Comparison of ENCODE assay signal across 8 cellular contexts in genomic region chr4:70705146-70705855, GRCh38. TPM values are rescaled to one million over a fixed set of nuclear protein-coding genes. Genes with fewer than 3 reads are reported as not detected.
A peak's percentile ranks its signal among the peaks of the same experiment; 100 is the strongest.
DNase-seq lines count a peak whose midpoint lies in the region; ATAC-seq lines count a peak whose summit lies in the region.

No MANE protein-coding gene starts in this region.

- peak overlapping the region; percentile 94 for H3K27ac Mint-ChIP-seq in activated T-cell treated with anti-CD3 and anti-CD28 coated beads, Interleukin-2, amount 50 U/mL, for 24 hours
- H3K27ac Mint-ChIP-seq in stimulated activated naive B cell treated with anti-CD40 and anti-IgM and Interleukin-4, amounts not matched to agents 10 μg/mL and 1 μg/mL and 100 μg/mL, for 72 hours: peak overlapping the region; percentile 97

- H3K27me3 ChIP-seq in esophagus (ENCODE audit: control insufficient read depth in 1 of 2, insufficient read depth in 2 of 2, low read length in 2 of 2): no peaks in the 10 kb centered on the region
- H3K27me3 ChIP-seq in muscle layer of duodenum (ENCODE audit: low read depth, low read length): no peaks in the 10 kb centered on the region

- peaks cover 32% of the 10 kb centered on the region for H3K4me1 Mint-ChIP-seq in activated T-cell treated with anti-CD3 and anti-CD28 coated beads, Interleukin-2, amount 50 U/mL, for 24 hours (ENCODE audit: low read depth)
- H3K4me1 Mint-ChIP-seq in stimulated activated naive B cell treated with anti-CD40 and anti-IgM and Interleukin-4, amounts not matched to agents 10 μg/mL and 1 μg/mL and 100 μg/mL, for 72 hours: peaks cover 23 to 31% of the 10 kb centered on the region in 2 donors

- H3K36me3 ChIP-seq in esophagus (ENCODE audit: control insufficient read depth in 2 of 2, insufficient read depth in 2 of 2, low read length in 1 of 2): no peaks in the 10 kb centered on the region
- H3K36me3 ChIP-seq in muscle layer of duodenum (ENCODE audit: control insufficient read depth in 1 of 2, insufficient read depth in 2 of 2, low read length in 2 of 2): no peaks in the 10 kb centered on the region

- peak overlapping the region; percentile 92 to 99 for H3K27ac ChIP-seq in esophagus (ENCODE audit: low read depth in 2 of 2, low read length in 1 of 2)
- peak overlapping the region; percentile 90 for H3K27ac ChIP-seq in muscle layer of duodenum (ENCODE audit: low read length)

- no peaks in the 10 kb centered on the region for H3K9me3 Mint-ChIP-seq in activated T-cell treated with anti-CD3 and anti-CD28 coated beads, Interleukin-2, amount 50 U/mL, for 24 hours
- no peaks in the 10 kb centered on the region for H3K9me3 Mint-ChIP-seq in stimulated activated naive B cell treated with anti-CD40 and anti-IgM and Interleukin-4, amounts not matched to agents 10 μg/mL and 1 μg/mL and 100 μg/mL, for 72 hours

- ATAC-seq in GM19438 (IDR thresholded peaks at IDR 0.05; ENCODE audit: low read depth, unreplicated experiment) (peak; percentile 61), HG03520 (IDR thresholded peaks at IDR 0.05; ENCODE audit: unreplicated experiment) (peak; percentile 57)
- peak; percentile 72 to 79 for ATAC-seq in stimulated activated naive B cell treated with anti-CD40 and anti-IgM and Interleukin-4, amounts not matched to agents 10 μg/mL and 1 μg/mL and 100 μg/mL, for 72 hours (replicated peaks)

- H3K27me3 Mint-ChIP-seq in activated T-cell treated with anti-CD3 and anti-CD28 coated beads, Interleukin-2, amount 50 U/mL, for 24 hours: no peaks in the 10 kb centered on the region
- H3K27me3 Mint-ChIP-seq in stimulated activated naive B cell treated with anti-CD40 and anti-IgM and Interleukin-4, amounts not matched to agents 10 μg/mL and 1 μg/mL and 100 μg/mL, for 72 hours: no peaks in the 10 kb centered on the region

- H3K9me3 ChIP-seq in esophagus (ENCODE audit: control insufficient read depth in 2 of 2, insufficient read depth in 1 of 2, low read depth in 1 of 2, low read length in 1 of 2) (no peaks in the 10 kb centered on the region), muscle layer of duodenum (ENCODE audit: control insufficient read depth in 1 of 2, low read length in 2 of 2) (no peaks in the 10 kb centered on the region)

- H3K4me1 ChIP-seq in esophagus (ENCODE audit: control insufficient read depth in 2 of 2, insufficient read depth in 2 of 2, low read length in 1 of 2): peaks cover 0 to 2% of the 10 kb centered on the region in 2 donors
- H3K4me1 ChIP-seq in muscle layer of duodenum (ENCODE audit: control insufficient read depth in 1 of 2, insufficient read depth in 2 of 2, low read length in 2 of 2): peaks cover 8 to 11% of the 10 kb centered on the region in 2 donors

- DNase-seq in COLO829 (ENCODE audit: low spot score): peak; percentile 49
- DNase-seq in OCI-M1 (lab: John Stamatoyannopoulos, UW): peak; percentile 83
- peak; percentile 83 for DNase-seq in activated T-cell treated with anti-CD3 and anti-CD28 coated beads, Interleukin-2, amount 50 U/mL, for 24 hours
- peak; percentile 74 for DNase-seq in stimulated activated naive B cell treated with anti-CD40 and anti-IgM and Interleukin-4, amounts not matched to agents 10 μg/mL and 1 μg/mL and 100 μg/mL, for 72 hours

- H3K4me3 ChIP-seq in esophagus (ENCODE audit: low read depth in 1 of 2, low read length in 2 of 2): peak overlapping the region; percentile 80 to 91
- H3K4me3 ChIP-seq in muscle layer of duodenum (ENCODE audit: low read depth in 1 of 2, low read length in 2 of 2): peak overlapping the region; percentile 83 to 85

- peak overlapping the region; percentile 88 for H3K4me3 Mint-ChIP-seq in activated T-cell treated with anti-CD3 and anti-CD28 coated beads, Interleukin-2, amount 50 U/mL, for 24 hours
- H3K4me3 Mint-ChIP-seq in stimulated activated naive B cell treated with anti-CD40 and anti-IgM and Interleukin-4, amounts not matched to agents 10 μg/mL and 1 μg/mL and 100 μg/mL, for 72 hours: peak overlapping the region; percentile 87 to 97

- peaks cover 5% of the 10 kb centered on the region for H3K36me3 Mint-ChIP-seq in activated T-cell treated with anti-CD3 and anti-CD28 coated beads, Interleukin-2, amount 50 U/mL, for 24 hours (ENCODE audit: low read depth)
- H3K36me3 Mint-ChIP-seq in stimulated activated naive B cell treated with anti-CD40 and anti-IgM and Interleukin-4, amounts not matched to agents 10 μg/mL and 1 μg/mL and 100 μg/mL, for 72 hours: peaks cover 4 to 8% of the 10 kb centered on the region in 2 donors

- 0 to 1% methylated on average over 51 to 84 of the region's 84 CpGs for WGBS in esophagus, 2 donors

RNA-seq across cellular contexts. Expression of gene RUFY3, which starts 16.5 kb away (rescaled TPM):
- polyA plus RNA-seq in esophagus: 10 to 100 TPM; 19.4 to 25.1 TPM

RNA-seq across cellular contexts. Expression of gene UTP3, which starts 17.0 kb away (rescaled TPM):
- polyA plus RNA-seq in esophagus: 10 to 100 TPM; 19.9 to 24.2 TPM

RNA-seq across cellular contexts. Expression of gene JCHAIN, which starts 39.0 kb away (rescaled TPM):
- polyA plus RNA-seq in esophagus: 1 to 10 TPM; 4.2 to 5.4 TPM

Comparison
In these comparisons a context has a peak if more than half of its experiments do, and no peak if none do; other contexts are left out.
1. Peak in every context shown above with its lines: DNase-seq, ATAC-seq, H3K4me3 ChIP-seq and H3K27ac ChIP-seq.